ENCODE assay signal across 8 cellular contexts in the genomic region with DNA sequence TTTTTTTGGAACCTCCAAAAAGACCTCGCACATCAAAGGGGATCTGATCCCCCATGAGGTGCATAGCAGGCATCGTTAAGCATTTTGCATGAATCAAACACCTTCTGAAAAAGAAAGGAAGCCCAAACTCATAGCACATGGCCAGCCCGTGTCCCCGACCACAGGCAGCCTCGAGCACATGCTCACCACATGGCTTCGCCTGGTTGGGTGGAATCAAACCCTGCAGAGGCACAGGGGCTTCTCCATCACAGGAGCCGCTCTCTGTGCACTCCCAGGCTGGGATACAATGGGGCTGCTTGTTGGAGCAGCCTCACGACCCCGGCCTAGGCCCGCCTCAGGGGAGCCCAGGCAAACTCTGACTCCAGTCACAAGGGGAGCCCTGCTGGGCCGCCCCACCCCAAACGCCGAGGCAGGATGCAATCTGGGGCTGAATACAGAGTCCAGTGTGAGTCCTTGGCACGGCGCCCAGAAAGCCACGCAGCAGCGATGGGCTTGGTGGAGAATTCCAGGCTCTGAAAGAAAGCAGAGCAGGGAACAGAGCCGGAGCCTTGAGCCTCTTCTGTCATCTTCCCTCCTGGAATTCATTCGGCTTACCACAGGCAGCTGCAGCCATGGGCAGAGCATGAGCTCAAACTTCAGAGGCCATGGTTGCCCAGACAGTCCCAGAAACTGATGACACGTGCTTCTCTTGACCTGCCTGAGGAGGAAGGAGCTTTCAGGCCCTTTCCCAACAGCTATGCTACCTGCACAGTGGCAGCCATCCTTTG.
DNase-seq lines count a peak whose midpoint lies in the region; TF ChIP-seq lines count a peak whose summit lies in the region.

No MANE protein-coding gene starts in this region.

- DNase-seq in Ammon's horn (ENCODE audit: low spot score) (peak; percentile 88), NCI-H2227 treated with DMSO at 0.1 percent for 48 hours (lab: John Stamatoyannopoulos, UW) (peak; percentile 45), fibroblast of mammary gland (ENCODE audit: low read depth) (peak; percentile 87), myocyte (ENCODE audit: low read depth) (peak; percentile 99), NCI-H1694 treated with DMSO at 0.1 percent for 48 hours (lab: John Stamatoyannopoulos, UW) (no peak), HuH-7.5 (ENCODE audit: low spot score) (no peak), activated T-cell treated with anti-CD3 and anti-CD28 coated beads for 4 hours (no peak), AML-193 (lab: John Stamatoyannopoulos, UW) (no peak)

- no peak overlapping the region for H3K4me3 ChIP-seq in fibroblast of mammary gland (ENCODE audit: control insufficient read depth, low read depth, low read length)

- TF ChIP-seq CTCF in fibroblast of mammary gland (conservative IDR thresholded peaks at IDR 0.05; ENCODE audit: control insufficient read depth, insufficient read depth, low read depth, low read length): no peak

Comparison
In these comparisons a context has a peak if more than half of its experiments do, and no peak if none do; other contexts are left out.
1. DNase-seq: peak in Ammon's horn (single experiment), NCI-H2227 treated with DMSO at 0.1 percent for 48 hours (single experiment), fibroblast of mammary gland (single experiment) and myocyte (single experiment); none in NCI-H1694 treated with DMSO at 0.1 percent for 48 hours (single experiment), HuH-7.5 (single experiment), activated T-cell treated with anti-CD3 and anti-CD28 coated beads for 4 hours (single experiment) and AML-193 (0 of 2).